ENCODE assay signal across 8 cellular contexts in genomic region chr4:19119904-19120303, GRCh38.
"Had no signal": no experiment of that assay in that cellular context is flagged by ENCODE, and none has a peak within 500 bp of the region (broad histone marks: within the 10 kb centered on the region; RNA-seq: fewer than 3 reads in every experiment).

No MANE protein-coding gene starts in this region.

- H3K27ac ChIP-seq: GM23248, HL-60 had no signal

- H3K9me3 ChIP-seq: HAP-1 had no signal

- DNase-seq: GM23248, GOT3, H7, HFFc6, KG1 had no signal

- H3K36me3 ChIP-seq: HAP-1 had no signal

- H3K4me1 ChIP-seq: HAP-1 had no signal

- ATAC-seq: HCT116 had no signal

- H3K9ac ChIP-seq: GM23248 had no signal

- H3K4me3 ChIP-seq: GM23248, HAP-1 had no signal

- H2AFZ ChIP-seq: GM23248 had no signal
